In genomic region chrX:10821293-10821692, GRCh38 we compare ENCODE assay signal across 1 cellular context.
TF ChIP-seq lines count a peak whose summit lies in the region.

No MANE protein-coding gene starts in this region.

TF ChIP-seq in H1, 55 proteins besides CTCF, POLR2A, EP300 and RAD21 (continued from another document):
- no peak for TF ChIP-seq JUN (IDR thresholded peaks at IDR 0.05; ENCODE audit: low read depth, low read length)
- TF ChIP-seq GABPA (IDR thresholded peaks at IDR 0.05; ENCODE audit: borderline replicate concordance, insufficient read depth, low read length): no peak
- no peak for TF ChIP-seq CHD1 (IDR thresholded peaks at IDR 0.05; ENCODE audit: low read depth, low read length)
- TF ChIP-seq NRF1 (IDR thresholded peaks at IDR 0.05; ENCODE audit: low read depth, low read length): no peak
- TF ChIP-seq CHD7 (IDR thresholded peaks at IDR 0.05; ENCODE audit: insufficient replicate concordance, low read length): no peak
- no peak for TF ChIP-seq ATF3 (IDR thresholded peaks at IDR 0.05; ENCODE audit: insufficient read depth, low read depth, low read length)
- no peak for TF ChIP-seq ASH2L (IDR thresholded peaks at IDR 0.05; ENCODE audit: low read length)
- no peak for TF ChIP-seq TAF7 (optimal IDR thresholded peaks at IDR 0.05; ENCODE audit: borderline replicate concordance, low read depth, low read length)
- TF ChIP-seq USF2 (IDR thresholded peaks at IDR 0.05; ENCODE audit: low read length): no peak
- no peak for TF ChIP-seq RNF2 (IDR thresholded peaks at IDR 0.05; ENCODE audit: borderline replicate concordance, low read depth, low read length, missing control alignments, poor library complexity, severe bottlenecking)
- TF ChIP-seq GTF2F1 (IDR thresholded peaks at IDR 0.05; ENCODE audit: borderline replicate concordance, low read depth, low read length): no peak
- no peak for TF ChIP-seq SRF (IDR thresholded peaks at IDR 0.05; ENCODE audit: low read depth, low read length)
- TF ChIP-seq POLR2AphosphoS5 (IDR thresholded peaks at IDR 0.05; ENCODE audit: low read depth, low read length): no peak
- no peak for TF ChIP-seq RXRA (IDR thresholded peaks at IDR 0.05; ENCODE audit: insufficient read depth, low read depth, low read length)
- TF ChIP-seq SIN3A (conservative IDR thresholded peaks at IDR 0.05 in 1 of 2, IDR thresholded peaks at IDR 0.05 in 1 of 2; ENCODE audit: low read depth in 1 of 2, low read length in 2 of 2): no peak
- no peak for TF ChIP-seq RBBP5 (IDR thresholded peaks at IDR 0.05; ENCODE audit: borderline replicate concordance, low read depth, low read length)
- TF ChIP-seq HDAC6 (IDR thresholded peaks at IDR 0.05; ENCODE audit: low read depth, low read length): no peak
- TF ChIP-seq TEAD4 (IDR thresholded peaks at IDR 0.05; ENCODE audit: low read depth, low read length): no peak
